Comparison of ENCODE assay signal across 10 cellular contexts in the genomic region with DNA sequence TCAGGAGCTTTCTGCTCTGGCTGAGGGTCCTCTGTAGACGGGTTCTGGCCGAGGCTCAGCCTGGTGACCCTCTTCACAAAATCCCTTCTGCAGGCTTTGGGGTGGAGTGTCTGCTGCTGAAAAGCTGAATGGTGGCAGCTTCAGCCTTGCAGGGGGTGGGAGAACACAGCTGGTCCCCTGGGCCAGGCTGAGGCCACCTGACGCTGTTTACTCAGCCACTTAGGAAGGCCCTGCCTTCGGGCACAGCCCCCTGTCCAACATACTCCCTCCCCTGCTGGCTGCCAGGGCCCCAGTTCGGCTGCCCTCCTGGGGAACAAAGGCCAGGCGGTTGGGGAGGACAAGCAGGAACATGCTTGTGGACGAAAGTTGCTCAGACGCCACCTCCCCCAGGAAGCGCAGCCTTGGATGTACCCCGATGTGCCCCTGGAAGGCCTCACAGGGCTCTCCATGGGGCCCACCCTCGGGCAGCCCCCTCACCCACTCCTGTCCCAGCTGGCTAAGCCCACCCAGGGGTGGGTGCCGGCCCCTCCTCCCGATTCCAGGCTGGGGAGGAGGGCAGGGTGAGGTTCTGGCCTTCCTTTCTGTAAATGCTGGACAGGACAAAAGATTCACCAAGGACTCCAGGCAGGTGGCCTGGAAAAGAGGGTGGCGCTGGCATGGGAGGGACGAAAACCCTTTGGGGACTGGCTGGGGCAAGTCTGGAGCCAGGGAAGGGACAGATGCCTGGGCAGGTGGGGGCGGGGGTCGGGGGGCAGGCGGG. TPM values are rescaled to one million over a fixed set of nuclear protein-coding genes. Genes with fewer than 3 reads are reported as not detected.
DNase-seq lines count a peak whose midpoint lies in the region; ATAC-seq, FAIRE-seq and TF ChIP-seq lines count a peak whose summit lies in the region.
"Had no signal": no experiment of that assay in that cellular context is flagged by ENCODE, and none has a peak within 500 bp of the region (broad histone marks: within the 10 kb centered on the region; RNA-seq: fewer than 3 reads in every experiment).

A gene (minus strand): TSS at position 130 of the 760 bp plus-strand sequence. CDS start 271 bp downstream, outside the sequence.

- TF ChIP-seq POLR2A in HepG2 (IDR thresholded peaks at IDR 0.05; ENCODE audit: insufficient read depth in 1 of 2, low read depth in 2 of 2, low read length in 2 of 2): peak in 1 of 2 experiments; percentile 68; a peak in 2 of 4 replicates

- in situ Hi-C loops in HepG2 (cut with HindIII; ENCODE audit: extremely low pct_ligation_motif_present, low pct_unique_long_range_greater_than_20kb): no loop called here

- no peak within 1 kb of the TSS for H3K27ac Mint-ChIP-seq in activated naive CD8-positive, alpha-beta T cell treated with anti-CD3 and anti-CD28 coated beads for 36 hours
- no peak within 1 kb of the TSS for H3K27ac Mint-ChIP-seq in activated CD8-positive, alpha-beta memory T cell treated with anti-CD3 and anti-CD28 coated beads, Interleukin-2, amount 10 ng/mL, durations not matched to agents 7 days and 5 days

- H3K27ac ChIP-seq in HepG2 (ENCODE audit: extremely low read length, insufficient read depth, low read length) (peak within 1 kb of the TSS; percentile 85), tibial artery (no peak within 1 kb of the TSS)
- no peak within 1 kb of the TSS for H3K27ac ChIP-seq in effector memory CD4-positive, alpha-beta T cell (ENCODE audit: insufficient read depth, low read length, poor library complexity, severe bottlenecking)
- H3K27ac ChIP-seq: 22Rv1 had no signal

- FAIRE-seq in HepG2 (lab: Jason Lieb, UNC): peak; percentile 89

- H3K9ac ChIP-seq in HepG2 (ENCODE audit: insufficient read depth, low read depth, low read length): peak within 1 kb of the TSS; percentile 79

- no peaks in the 10 kb centered on the region; a peak in 1 of 5 replicates for H3K27me3 ChIP-seq in HepG2 (ENCODE audit: control insufficient read depth in 1 of 2, insufficient read depth in 2 of 2, low read length in 2 of 2)
- H3K27me3 ChIP-seq in tibial artery: peaks cover 0 to 44% of the 10 kb centered on the region in 2 donors
- H3K27me3 ChIP-seq in effector memory CD4-positive, alpha-beta T cell (replicated peaks; ENCODE audit: control insufficient read depth, insufficient read depth, low read length, poor library complexity, severe bottlenecking): peaks cover 14% of the 10 kb centered on the region

- peaks cover 14% of the 10 kb centered on the region for H3K4me1 Mint-ChIP-seq in activated naive CD8-positive, alpha-beta T cell treated with anti-CD3 and anti-CD28 coated beads for 36 hours
- H3K4me1 Mint-ChIP-seq in activated CD8-positive, alpha-beta memory T cell treated with anti-CD3 and anti-CD28 coated beads, Interleukin-2, amount 10 ng/mL, durations not matched to agents 7 days and 5 days: peaks cover 26% of the 10 kb centered on the region

- TF ChIP-seq RAD21 in HepG2 (CRISPR knock-in tag; IDR thresholded peaks at IDR 0.05): no peak

- CTCF ChIA-PET in HepG2 (lab: Yijun Ruan, JAX; ENCODE audit: low intra/inter-chr PET ratio, low total read pairs): no interaction called here
- CTCF ChIA-PET in activated CD8-positive, alpha-beta memory T cell treated with anti-CD3 and anti-CD28 coated beads, Interleukin-2, amount 10 ng/mL, durations not matched to agents 7 days and 5 days (lab: Charles Lee): no interaction called here

- H3K4me3 ChIP-seq in HepG2 (replicated peaks in 1 of 3; ENCODE audit: insufficient read depth in 1 of 3, low read depth in 2 of 3, low read length in 3 of 3) (peak within 1 kb of the TSS; percentile 64 to 74 (median 70)), tibial artery (peak within 1 kb of the TSS; percentile 29 to 41)
- no peak within 1 kb of the TSS for H3K4me3 ChIP-seq in effector memory CD4-positive, alpha-beta T cell (ENCODE audit: insufficient read depth, low read depth, low read length, poor library complexity, severe bottlenecking)

- 19% methylated on average over 8 of the region's 18 CpGs for WGBS in HepG2 (ENCODE audit: low lambda C conversion rate)

- DNase-seq in NCI-H187 (lab: John Stamatoyannopoulos, UW) (peak; percentile 21 to 29), NCI-H187 treated with DMSO at 0.1 percent for 48 hours (lab: John Stamatoyannopoulos, UW) (no peak), HepG2 (ENCODE audit: low spot score) (peak; percentile 74), tibial artery (no peak)
- DNase-seq in activated naive CD8-positive, alpha-beta T cell treated with anti-CD3 and anti-CD28 coated beads for 36 hours: no peak
- no peak for DNase-seq in effector memory CD4-positive, alpha-beta T cell
- DNase-seq in activated CD8-positive, alpha-beta memory T cell treated with anti-CD3 and anti-CD28 coated beads, Interleukin-2, amount 10 ng/mL, durations not matched to agents 7 days and 5 days: no peak
- DNase-seq: activated CD4-positive, alpha-beta T cell treated with anti-CD3 and anti-CD28 coated beads, Interleukin-2, amount 50 U/mL, for 4 hours had no signal

- peak within 1 kb of the TSS; percentile 37 for H3K4me3 Mint-ChIP-seq in activated naive CD8-positive, alpha-beta T cell treated with anti-CD3 and anti-CD28 coated beads for 36 hours
- H3K4me3 Mint-ChIP-seq in activated CD8-positive, alpha-beta memory T cell treated with anti-CD3 and anti-CD28 coated beads, Interleukin-2, amount 10 ng/mL, durations not matched to agents 7 days and 5 days: no peak within 1 kb of the TSS

- TF ChIP-seq EP300 in HepG2 (IDR thresholded peaks at IDR 0.05; ENCODE audit: low read depth in 2 of 2, low read length in 2 of 2) (peak in 1 of 2 experiments; percentile 33; a peak in 1 of 4 replicates), HepG2 (CRISPR knock-in tag; IDR thresholded peaks at IDR 0.05; ENCODE audit: borderline replicate concordance) (no peak)

- H3K4me1 ChIP-seq in HepG2 (ENCODE audit: insufficient read depth, low read length) (peaks cover 66% of the 10 kb centered on the region), tibial artery (peaks cover 0 to 16% (median 6%) of the 10 kb centered on the region in 4 donors)
- H3K4me1 ChIP-seq in effector memory CD4-positive, alpha-beta T cell (ENCODE audit: control insufficient read depth, insufficient read depth, low read length, poor library complexity, severe bottlenecking): peaks cover under 1% of the 10 kb centered on the region

- ATAC-seq in HepG2 (peak; percentile 77), HG02970 (IDR thresholded peaks at IDR 0.05; ENCODE audit: low FRiP score, unreplicated experiment) (no peak)
- no peak for ATAC-seq in activated CD8-positive, alpha-beta memory T cell treated with anti-CD3 and anti-CD28 coated beads, Interleukin-2, amount 10 ng/mL, durations not matched to agents 7 days and 5 days

- intact Hi-C loops in HepG2 (cut with micrococcal nuclease; ENCODE audit: unreplicated experiment): no loop called here
- intact Hi-C loops in tibial artery (cut with DNase I; ENCODE audit: low total_unique reads): no loop called here

- no peaks in the 10 kb centered on the region for H3K36me3 Mint-ChIP-seq in activated naive CD8-positive, alpha-beta T cell treated with anti-CD3 and anti-CD28 coated beads for 36 hours
- no peaks in the 10 kb centered on the region for H3K36me3 Mint-ChIP-seq in activated CD8-positive, alpha-beta memory T cell treated with anti-CD3 and anti-CD28 coated beads, Interleukin-2, amount 10 ng/mL, durations not matched to agents 7 days and 5 days

- peaks cover 12% of the 10 kb centered on the region for H3K79me2 ChIP-seq in HepG2 (ENCODE audit: insufficient read depth, low read length)

- H3K27me3 Mint-ChIP-seq in activated naive CD8-positive, alpha-beta T cell treated with anti-CD3 and anti-CD28 coated beads for 36 hours: peaks cover 31% of the 10 kb centered on the region
- H3K27me3 Mint-ChIP-seq in activated CD8-positive, alpha-beta memory T cell treated with anti-CD3 and anti-CD28 coated beads, Interleukin-2, amount 10 ng/mL, durations not matched to agents 7 days and 5 days: peaks cover 24% of the 10 kb centered on the region

- POLR2A ChIA-PET in HepG2 (lab: Yijun Ruan, JAX): interaction anchor here (0.8 to 3.5 kb wide), 12 partner anchors 10 to 115 kb away, joined by 3 to 126 read pairs (median 9); a partner anchor contains a TSS

- H3K4me2 ChIP-seq in HepG2 (ENCODE audit: low read depth, low read length): peak within 1 kb of the TSS; percentile 97

- no peak within 1 kb of the TSS for H2AFZ ChIP-seq in HepG2 (ENCODE audit: low read length)

- H3K9me3 ChIP-seq in HepG2 (ENCODE audit: low read length) (no peaks in the 10 kb centered on the region), tibial artery (no peaks in the 10 kb centered on the region)
- no peaks in the 10 kb centered on the region for H3K9me3 ChIP-seq in effector memory CD4-positive, alpha-beta T cell (ENCODE audit: control insufficient read depth, low read length)

- BruUV-seq in HepG2 (replicated peaks; lab: Mats Ljungman, UMichigan): TSS peak; percentile 71

- H3K36me3 ChIP-seq in HepG2 (replicated peaks in 1 of 2; ENCODE audit: control insufficient read depth in 1 of 2, insufficient read depth in 2 of 2, low read length in 2 of 2) (no peaks in the 10 kb centered on the region), tibial artery (no peaks in the 10 kb centered on the region)
- H3K36me3 ChIP-seq in effector memory CD4-positive, alpha-beta T cell (ENCODE audit: control insufficient read depth, insufficient read depth, low read length): no peaks in the 10 kb centered on the region

- H3K9me3 Mint-ChIP-seq in activated naive CD8-positive, alpha-beta T cell treated with anti-CD3 and anti-CD28 coated beads for 36 hours: no peaks in the 10 kb centered on the region
- H3K9me3 Mint-ChIP-seq in activated CD8-positive, alpha-beta memory T cell treated with anti-CD3 and anti-CD28 coated beads, Interleukin-2, amount 10 ng/mL, durations not matched to agents 7 days and 5 days (ENCODE audit: low read depth): no peaks in the 10 kb centered on the region

- no peaks in the 10 kb centered on the region for H4K20me1 ChIP-seq in HepG2 (ENCODE audit: insufficient read depth, low read length)

- peak; percentile 31; the same call in 1 of the 2 replicates for TF ChIP-seq CTCF in HepG2 (CRISPR knock-in tag; IDR thresholded peaks at IDR 0.05)
- TF ChIP-seq CTCF in tibial artery (IDR thresholded peaks at IDR 0.05): no peak

RNA-seq across cellular contexts. Expression of the gene that starts here (rescaled TPM):
- not detected for total RNA-seq in activated naive CD8-positive, alpha-beta T cell treated with anti-CD3 and anti-CD28 coated beads for 36 hours
- 28.3 and 30.1 TPM in 2 replicates for total RNA-seq in HepG2 (2016; rRNA removed; fragmentation: Illumina TruSeq; extraction: Trizol)
- total RNA-seq in HepG2 (2016; cell fraction: cytosol; rRNA removed; fragmentation: Illumina TruSeq; extraction: Trizol; ENCODE audit: low read depth): 5.3 and 5.6 TPM in 2 replicates
- total RNA-seq in HepG2 (2016; cell fraction: insoluble cytoplasmic fraction; rRNA removed; fragmentation: Illumina TruSeq; extraction: Trizol): 28.5 and 29.3 TPM in 2 replicates
- total RNA-seq in HepG2 (2016; cell fraction: membrane; rRNA removed; fragmentation: Illumina TruSeq; extraction: Trizol): 16.0 and 16.3 TPM in 2 replicates
- total RNA-seq in HepG2 (2016; cell fraction: nucleus; rRNA removed; fragmentation: Illumina TruSeq; extraction: Trizol): 18.0 and 19.5 TPM in 2 replicates
- 12.1 and 13.2 TPM in 2 replicates for polyA plus RNA-seq in HepG2 (2011; rRNA removed)
- polyA plus RNA-seq in HepG2 (2011; cell fraction: cytosol; rRNA removed): 13.0 and 16.9 TPM in 2 replicates
- 27.8 and 28.7 TPM in 2 replicates for polyA plus RNA-seq in HepG2 (2011; cell fraction: nucleus; rRNA removed)
- 7.1 and 8.2 TPM in 2 replicates for polyA plus RNA-seq in HepG2 (2012)
- 5.0 TPM in 2 replicates for polyA plus RNA-seq in HepG2 (2016; cell fraction: cytosol; fragmentation: Illumina TruSeq; extraction: Trizol; ENCODE audit: low read depth)
- 30.0 and 31.6 TPM in 2 replicates for polyA plus RNA-seq in HepG2 (2016; cell fraction: insoluble cytoplasmic fraction; fragmentation: Illumina TruSeq; extraction: Trizol; ENCODE audit: low read depth)
- 11.4 and 12.1 TPM in 2 replicates for polyA plus RNA-seq in HepG2 (2016; cell fraction: membrane; fragmentation: Illumina TruSeq; extraction: Trizol; ENCODE audit: low read depth)
- 45.0 and 48.7 TPM in 2 replicates for polyA plus RNA-seq in HepG2 (2016; cell fraction: nucleus; fragmentation: Illumina TruSeq; extraction: Trizol; ENCODE audit: insufficient read depth, low read depth)
- 9.7 TPM in 1 of 2 replicates, not detected in the other for polyA minus RNA-seq in HepG2 (2011; rRNA and poly(A)+ RNA removed; ENCODE audit: low replicate concordance)
- 5.6 and 6.6 TPM in 2 replicates for polyA minus RNA-seq in HepG2 (2011; cell fraction: cytosol; rRNA and poly(A)+ RNA removed)
- 2.6 and 3.6 TPM in 2 replicates for polyA minus RNA-seq in HepG2 (2011; cell fraction: nucleus; rRNA and poly(A)+ RNA removed)
- total RNA-seq in activated CD8-positive, alpha-beta memory T cell treated with anti-CD3 and anti-CD28 coated beads, Interleukin-2, amount 10 ng/mL, durations not matched to agents 7 days and 5 days: not detected

Comparison
In these comparisons a context has a peak if more than half of its experiments do, and no peak if none do; other contexts are left out.
1. RNA of the gene that starts here (total RNA-seq): 5.3 to 30.1 TPM in HepG2; not detected in activated naive CD8-positive, alpha-beta T cell treated with anti-CD3 and anti-CD28 coated beads for 36 hours and not detected in activated CD8-positive, alpha-beta memory T cell treated with anti-CD3 and anti-CD28 coated beads, Interleukin-2, amount 10 ng/mL, durations not matched to agents 7 days and 5 days; every median in the first group is over 4 times any median in the second.
2. DNase-seq: peak in NCI-H187 (2 of 2) and HepG2 (single experiment); none in NCI-H187 treated with DMSO at 0.1 percent for 48 hours (single experiment), activated naive CD8-positive, alpha-beta T cell treated with anti-CD3 and anti-CD28 coated beads for 36 hours (single experiment), tibial artery (0 of 2), effector memory CD4-positive, alpha-beta T cell (0 of 3) and activated CD8-positive, alpha-beta memory T cell treated with anti-CD3 and anti-CD28 coated beads, Interleukin-2, amount 10 ng/mL, durations not matched to agents 7 days and 5 days (single experiment).